9 cellular contexts compared by ENCODE assay signal in the genomic region with DNA sequence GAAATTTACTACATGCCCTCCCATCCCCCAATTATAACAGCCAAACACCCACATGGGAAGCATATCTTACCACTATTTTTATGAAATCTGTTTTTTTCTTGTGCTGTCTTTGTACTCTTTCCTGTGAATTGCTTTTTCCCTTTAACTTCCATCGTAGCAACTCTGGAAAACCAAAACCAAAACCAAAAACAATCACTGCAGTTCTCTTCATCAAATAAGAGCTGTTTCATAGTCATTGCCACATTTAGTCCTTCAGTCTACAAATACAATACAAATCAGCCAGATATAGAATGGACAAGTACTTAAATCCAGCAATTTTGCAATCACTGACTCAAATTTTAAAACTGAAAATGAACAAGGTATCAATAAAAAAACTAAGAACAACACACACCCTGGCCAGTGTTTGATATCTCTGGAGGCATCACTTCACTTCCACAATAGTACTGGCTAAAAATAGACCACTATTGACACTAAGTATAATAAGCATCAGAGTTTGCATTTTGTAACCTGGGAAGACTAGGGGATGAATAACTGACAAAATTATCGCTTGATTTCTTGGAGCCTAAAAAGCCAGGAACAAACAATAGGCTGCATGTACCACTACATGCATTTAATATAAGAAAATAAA. TPM values are rescaled to one million over a fixed set of nuclear protein-coding genes. Genes with fewer than 3 reads are reported as not detected.
DNase-seq lines count a peak whose midpoint lies in the region; ATAC-seq and TF ChIP-seq lines count a peak whose summit lies in the region.
"Had no signal": no experiment of that assay in that cellular context is flagged by ENCODE, and none has a peak within 500 bp of the region (broad histone marks: within the 10 kb centered on the region; RNA-seq: fewer than 3 reads in every experiment).

No MANE protein-coding gene starts in this region.

- in situ Hi-C loops in brain microvascular endothelial cell (cut with HindIII; ENCODE audit: low pct_ligation_motif_present, low sequenced_read_pairs): no loop called here

- peaks cover 34% of the 10 kb centered on the region for H3K4me1 Mint-ChIP-seq in activated CD4-positive, alpha-beta memory T cell treated with anti-CD3 and anti-CD28 coated beads for 36 hours (ENCODE audit: low read depth)
- H3K4me1 Mint-ChIP-seq in activated CD4-positive, alpha-beta memory T cell treated with anti-CD3 and anti-CD28 coated beads, Interleukin-2, amount 10 ng/mL, durations not matched to agents 7 days and 5 days: peaks cover 35% of the 10 kb centered on the region

- no peak for DNase-seq in activated CD4-positive, alpha-beta memory T cell treated with anti-CD3 and anti-CD28 coated beads for 36 hours
- DNase-seq in activated CD4-positive, alpha-beta memory T cell treated with anti-CD3 and anti-CD28 coated beads, Interleukin-2, amount 10 ng/mL, durations not matched to agents 7 days and 5 days: no peak
- DNase-seq in brain microvascular endothelial cell: no peak
- DNase-seq in lower lobe of right lung: no peak
- no peak for DNase-seq in tibial nerve (ENCODE audit: low spot score in 2 of 2)
- DNase-seq in NCI-H748 (lab: John Stamatoyannopoulos, UW; ENCODE audit: unreplicated experiment): no peak
- no peak for DNase-seq in NCI-H1105 (lab: John Stamatoyannopoulos, UW)
- DNase-seq in activated gamma-delta T cell (lab: John Stamatoyannopoulos, UW): no peak
- DNase-seq: effector memory CD4-positive, alpha-beta T cell had no signal

- no peaks in the 10 kb centered on the region for H3K9me3 Mint-ChIP-seq in activated CD4-positive, alpha-beta memory T cell treated with anti-CD3 and anti-CD28 coated beads for 36 hours
- no peaks in the 10 kb centered on the region for H3K9me3 Mint-ChIP-seq in activated CD4-positive, alpha-beta memory T cell treated with anti-CD3 and anti-CD28 coated beads, Interleukin-2, amount 10 ng/mL, durations not matched to agents 7 days and 5 days

- peak overlapping the region; percentile 20 for H3K27ac Mint-ChIP-seq in activated CD4-positive, alpha-beta memory T cell treated with anti-CD3 and anti-CD28 coated beads for 36 hours
- no peak overlapping the region for H3K27ac Mint-ChIP-seq in activated CD4-positive, alpha-beta memory T cell treated with anti-CD3 and anti-CD28 coated beads, Interleukin-2, amount 10 ng/mL, durations not matched to agents 7 days and 5 days

- H3K27me3 Mint-ChIP-seq in activated CD4-positive, alpha-beta memory T cell treated with anti-CD3 and anti-CD28 coated beads for 36 hours: no peaks in the 10 kb centered on the region
- H3K27me3 Mint-ChIP-seq in activated CD4-positive, alpha-beta memory T cell treated with anti-CD3 and anti-CD28 coated beads, Interleukin-2, amount 10 ng/mL, durations not matched to agents 7 days and 5 days: no peaks in the 10 kb centered on the region

- H3K4me1 ChIP-seq in lower lobe of right lung (peaks cover 52% of the 10 kb centered on the region), tibial nerve (peaks cover 0 to 67% (median 32%) of the 10 kb centered on the region in 4 donors)

- H3K4me3 ChIP-seq in brain microvascular endothelial cell (ENCODE audit: low read depth, low read length): no peak overlapping the region
- H3K4me3 ChIP-seq in lower lobe of right lung: peak overlapping the region; percentile 34
- H3K4me3 ChIP-seq in tibial nerve: peak overlapping the region in 3 of 4 donors; percentile 7 to 37 (median 20)

- H3K9me3 ChIP-seq in lower lobe of right lung (no peaks in the 10 kb centered on the region), tibial nerve (no peaks in the 10 kb centered on the region)

- peak in 1 of 2 donors; percentile 58 for ATAC-seq in lower lobe of right lung

- POLR2A ChIA-PET in activated CD4-positive, alpha-beta memory T cell treated with anti-CD3 and anti-CD28 coated beads for 36 hours (lab: Charles Lee): no interaction called here
- POLR2A ChIA-PET in activated CD4-positive, alpha-beta memory T cell treated with anti-CD3 and anti-CD28 coated beads, Interleukin-2, amount 10 ng/mL, durations not matched to agents 7 days and 5 days (lab: Charles Lee): no interaction called here

- intact Hi-C loops in activated CD4-positive, alpha-beta memory T cell treated with anti-CD3 and anti-CD28 coated beads for 36 hours (cut with micrococcal nuclease): no loop called here
- intact Hi-C loops in lower lobe of right lung (cut with DNase I): no loop called here

- H3K36me3 ChIP-seq in brain microvascular endothelial cell (replicated peaks) (peaks cover 23% of the 10 kb centered on the region), lower lobe of right lung (peaks cover 39% of the 10 kb centered on the region), tibial nerve (peaks cover 0 to 36% (median 0%) of the 10 kb centered on the region in 3 donors)

- no peak for TF ChIP-seq POLR2A in tibial nerve (IDR thresholded peaks at IDR 0.05)

- TF ChIP-seq CTCF in brain microvascular endothelial cell (IDR thresholded peaks at IDR 0.05; ENCODE audit: low read depth, low read length, missing control alignments): no peak
- no peak for TF ChIP-seq CTCF in lower lobe of right lung (IDR thresholded peaks at IDR 0.05)
- no peak for TF ChIP-seq CTCF in tibial nerve (IDR thresholded peaks at IDR 0.05)

- H3K27ac ChIP-seq in brain microvascular endothelial cell: peak overlapping the region; percentile 33
- H3K27ac ChIP-seq in lower lobe of right lung: peak overlapping the region; percentile 48
- peak overlapping the region; percentile 3 to 68 (median 60) for H3K27ac ChIP-seq in tibial nerve

- 19% methylated on average over 2 of the region's 2 CpGs for WGBS in tibial nerve, 2 donors

- no peaks in the 10 kb centered on the region for H3K27me3 ChIP-seq in brain microvascular endothelial cell (replicated peaks)
- H3K27me3 ChIP-seq in lower lobe of right lung (ENCODE audit: low read depth): no peaks in the 10 kb centered on the region
- no peaks in the 10 kb centered on the region for H3K27me3 ChIP-seq in tibial nerve

- H3K4me3 Mint-ChIP-seq in activated CD4-positive, alpha-beta memory T cell treated with anti-CD3 and anti-CD28 coated beads for 36 hours: no peak overlapping the region
- no peak overlapping the region for H3K4me3 Mint-ChIP-seq in activated CD4-positive, alpha-beta memory T cell treated with anti-CD3 and anti-CD28 coated beads, Interleukin-2, amount 10 ng/mL, durations not matched to agents 7 days and 5 days

- no peak for TF ChIP-seq EP300 in tibial nerve (IDR thresholded peaks at IDR 0.05)

- peaks cover 33% of the 10 kb centered on the region for H3K36me3 Mint-ChIP-seq in activated CD4-positive, alpha-beta memory T cell treated with anti-CD3 and anti-CD28 coated beads for 36 hours
- peaks cover 35% of the 10 kb centered on the region for H3K36me3 Mint-ChIP-seq in activated CD4-positive, alpha-beta memory T cell treated with anti-CD3 and anti-CD28 coated beads, Interleukin-2, amount 10 ng/mL, durations not matched to agents 7 days and 5 days (ENCODE audit: low read depth)

- CTCF ChIA-PET in activated CD4-positive, alpha-beta memory T cell treated with anti-CD3 and anti-CD28 coated beads for 36 hours (lab: Charles Lee): no interaction called here
- CTCF ChIA-PET in activated CD4-positive, alpha-beta memory T cell treated with anti-CD3 and anti-CD28 coated beads, Interleukin-2, amount 10 ng/mL, durations not matched to agents 7 days and 5 days (lab: Charles Lee): interaction anchor here (1.3 kb wide), 1 partner anchor 19 kb away, joined by 5 read pairs; no protein-coding TSS in a partner anchor

RNA-seq across cellular contexts. Expression of a gene that starts 5.4 kb away (rescaled TPM):
- 10 to 100 TPM; 85.3 to 92.4 TPM for total RNA-seq in activated CD4-positive, alpha-beta memory T cell treated with anti-CD3 and anti-CD28 coated beads for 36 hours
- total RNA-seq in activated CD4-positive, alpha-beta memory T cell treated with anti-CD3 and anti-CD28 coated beads, Interleukin-2, amount 10 ng/mL, durations not matched to agents 7 days and 5 days: 10 to 100 TPM; 39.1 to 41.2 TPM
- 30.6 TPM for total RNA-seq in lower lobe of right lung
- total RNA-seq in tibial nerve: 10 to 100 TPM; 32.9 to 50.4 (median 42.8) TPM
